Comparison of ENCODE assay signal across 10 cellular contexts in genomic region chr17:2062571-2063183, GRCh38. TPM values are rescaled to one million over a fixed set of nuclear protein-coding genes. Genes with fewer than 3 reads are reported as not detected.
DNase-seq lines count a peak whose midpoint lies in the region; ATAC-seq and TF ChIP-seq lines count a peak whose summit lies in the region.
"Had no signal": no experiment of that assay in that cellular context is flagged by ENCODE, and none has a peak within 500 bp of the region (broad histone marks: within the 10 kb centered on the region; RNA-seq: fewer than 3 reads in every experiment).

No MANE protein-coding gene starts in this region.

- H3F3A ChIP-seq in GM23338 (replicated peaks; ENCODE audit: low read depth) = 0 out of 2 replicates have a peak, but pooled peaks cover 10% of the 10 kb centered on the region

- peaks cover 15% of the 10 kb centered on the region for H3K36me3 Mint-ChIP-seq in GM23338 (ENCODE audit: low read depth)

- ATAC-seq in GM23338 (no peak; the same call in 2 of the 3 replicates), SK-N-SH treated with all-trans-retinoic acid at 6 μM for 48 hours (peak; percentile 39), left ventricle myocardium superior (peak; percentile 1), HG03520 (IDR thresholded peaks at IDR 0.05; ENCODE audit: unreplicated experiment) (no peak)
- ATAC-seq: foreskin keratinocyte, PC-3 had no signal

- no peaks in the 10 kb centered on the region for H3K36me3 ChIP-seq in GM23338 (ENCODE audit: insufficient read depth)
- H3K36me3 ChIP-seq in skeletal muscle satellite cell (ENCODE audit: insufficient read depth, low read length) = peaks cover 32% of the 10 kb centered on the region

- H3K4me3 ChIP-seq in GM23338 = peak overlapping the region; percentile 28; the same call in 1 of the 2 replicates
- no peak overlapping the region for H3K4me3 ChIP-seq in skeletal muscle satellite cell (ENCODE audit: low read length)

- H3K4me1 Mint-ChIP-seq in GM23338 = peaks cover 52% of the 10 kb centered on the region

- no peak overlapping the region for H3K27ac ChIP-seq in GM23338 (ENCODE audit: low read depth)
- H3K27ac ChIP-seq: foreskin keratinocyte had no signal

- no peaks in the 10 kb centered on the region for H3K9me3 Mint-ChIP-seq in GM23338

- H3K4me1 ChIP-seq in GM23338 (ENCODE audit: insufficient read depth) = peaks cover 29% of the 10 kb centered on the region
- peaks cover 36% of the 10 kb centered on the region for H3K4me1 ChIP-seq in skeletal muscle satellite cell (ENCODE audit: control insufficient read depth, insufficient read depth, low read length)
- H3K4me1 ChIP-seq: foreskin keratinocyte had no signal

- no peaks in the 10 kb centered on the region for H3K79me2 ChIP-seq in GM23338 (replicated peaks; ENCODE audit: insufficient read depth)

- peak overlapping the region; percentile 77; the same call in 1 of the 2 replicates for H3K27ac Mint-ChIP-seq in GM23338

- no peak overlapping the region for H2AFZ ChIP-seq in GM23338

- intact Hi-C loops in left ventricle myocardium superior (cut with micrococcal nuclease) = no loop called here

- no peak for TF ChIP-seq CTCF in GM23338 (conservative IDR thresholded peaks at IDR 0.05; ENCODE audit: low read depth in 2 of 2)

- peak overlapping the region; percentile 50 for H3K9ac ChIP-seq in skeletal muscle satellite cell (ENCODE audit: low read depth, low read length)

- DNase-seq in GM23338 (ENCODE audit: low spot score) = peak; percentile 45
- DNase-seq in left ventricle myocardium superior = peak; percentile 47
- no peak for DNase-seq in SIG-M5 (lab: John Stamatoyannopoulos, UW)
- DNase-seq in cerebellar nuclear complex (lab: John Stamatoyannopoulos, UW) = no peak
- no peak for DNase-seq in stimulated activated CD4-positive, alpha-beta T cell treated with anti-CD3 and anti-CD28 coated beads, Interleukin-4, amount 100 ng/mL, for 24 hours
- DNase-seq: foreskin keratinocyte, PC-3 had no signal

- H3K9me3 ChIP-seq in skeletal muscle satellite cell (replicated peaks; ENCODE audit: low read length) = no peaks in the 10 kb centered on the region

- peak overlapping the region; percentile 70 for H3K4me2 ChIP-seq in GM23338
- peak overlapping the region; percentile 18 for H3K4me2 ChIP-seq in skeletal muscle satellite cell (ENCODE audit: low read length)

- H3K27me3 ChIP-seq in GM23338 (ENCODE audit: insufficient read depth) (peaks cover 33% of the 10 kb centered on the region), skeletal muscle satellite cell (ENCODE audit: control insufficient read depth, insufficient read depth, low read length) (no peaks in the 10 kb centered on the region)
- H3K27me3 ChIP-seq: foreskin keratinocyte had no signal

- H4K20me1 ChIP-seq in GM23338 (replicated peaks; ENCODE audit: insufficient read depth) = no peaks in the 10 kb centered on the region; the same call in none of the 2 replicates

- no peaks in the 10 kb centered on the region for H3K9me2 ChIP-seq in GM23338 (ENCODE audit: insufficient read depth)

- peak overlapping the region; percentile 48; the same call in 2 of the 3 replicates for H3K4me3 Mint-ChIP-seq in GM23338

- peaks cover 54% of the 10 kb centered on the region for H3K27me3 Mint-ChIP-seq in GM23338 (ENCODE audit: insufficient read depth, low read depth, poor library complexity)

TF ChIP-seq in GM23338, 12 proteins besides CTCF, POLR2A, EP300 and RAD21:
- no peak for TF ChIP-seq REST (IDR thresholded peaks at IDR 0.05; ENCODE audit: unreplicated experiment)
- TF ChIP-seq ETS1 (IDR thresholded peaks at IDR 0.05) = peak; percentile 65; the same call in 1 of the 2 replicates
TF ChIP-seq in GM23338: peak in this region for 1.

TF ChIP-seq in SK-N-SH treated with all-trans-retinoic acid at 6 μM for 48 hours, 23 proteins besides CTCF, POLR2A, EP300 and RAD21:
- TF ChIP-seq TCF4 (CRISPR knock-in tag; IDR thresholded peaks at IDR 0.05; ENCODE audit: borderline replicate concordance) (no peak), BACH2 (CRISPR knock-in tag; IDR thresholded peaks at IDR 0.05; ENCODE audit: borderline replicate concordance) (no peak), ARNTL (CRISPR knock-in tag; IDR thresholded peaks at IDR 0.05; ENCODE audit: borderline replicate concordance, low read depth) (no peak), OSR1 (CRISPR knock-in tag; IDR thresholded peaks at IDR 0.05) (no peak), TSHZ2 (CRISPR knock-in tag; IDR thresholded peaks at IDR 0.05) (no peak), ZFP3 (CRISPR knock-in tag; IDR thresholded peaks at IDR 0.05) (no peak), ZFP30 (CRISPR knock-in tag; IDR thresholded peaks at IDR 0.05) (no peak), PPARA (CRISPR knock-in tag; IDR thresholded peaks at IDR 0.05; ENCODE audit: borderline replicate concordance) (no peak), ZC3H10 (CRISPR knock-in tag; IDR thresholded peaks at IDR 0.05) (no peak)

RNA-seq across cellular contexts. Expression of gene HIC1, which starts 7.8 kb away (rescaled TPM):
- 0.17 TPM in 1 of 2 replicates, not detected in the other for total RNA-seq in GM23338 (2014; rRNA removed; shearing (Covaris generic))
- 0.23 and 0.26 TPM in 2 replicates for polyA plus RNA-seq in GM23338 (2016; fragmentation: Nextera tagmentation; extraction: Ambion mirVana)
- total RNA-seq in left ventricle myocardium superior = 19.0 TPM
- total RNA-seq in skeletal muscle satellite cell (2012; rRNA removed) = 16.2 and 29.9 TPM in 2 replicates

RNA-seq across cellular contexts. Expression of gene OVCA2, which starts 20.9 kb away (rescaled TPM):
- 21.3 and 24.8 TPM in 2 replicates for total RNA-seq in GM23338 (2014; rRNA removed; shearing (Covaris generic))
- polyA plus RNA-seq in GM23338 (2016; fragmentation: Nextera tagmentation; extraction: Ambion mirVana) = 14.9 and 15.9 TPM in 2 replicates
- 14.4 TPM for total RNA-seq in left ventricle myocardium superior
- total RNA-seq in skeletal muscle satellite cell (2012; rRNA removed) = 57.8 and 60.9 TPM in 2 replicates

RNA-seq across cellular contexts. Expression of gene DPH1, which starts 32.7 kb away (rescaled TPM):
- total RNA-seq in GM23338 (2014; rRNA removed; shearing (Covaris generic)) = 22.3 and 28.2 TPM in 2 replicates
- 9.0 and 11.8 TPM in 2 replicates for polyA plus RNA-seq in GM23338 (2016; fragmentation: Nextera tagmentation; extraction: Ambion mirVana)
- total RNA-seq in left ventricle myocardium superior = 28.9 TPM
- 22.9 and 30.4 TPM in 2 replicates for total RNA-seq in skeletal muscle satellite cell (2012; rRNA removed)

RNA-seq across cellular contexts. Expression of gene RTN4RL1, which starts 37.5 kb away (rescaled TPM):
- total RNA-seq in GM23338 (2014; rRNA removed; shearing (Covaris generic)) = 0.17 TPM in 1 of 2 replicates, not detected in the other
- not detected in 2 replicates for polyA plus RNA-seq in GM23338 (2016; fragmentation: Nextera tagmentation; extraction: Ambion mirVana)
- total RNA-seq in left ventricle myocardium superior = 1.9 TPM
- 1.3 and 1.7 TPM in 2 replicates for total RNA-seq in skeletal muscle satellite cell (2012; rRNA removed)

Comparison
In these comparisons a context has a peak if more than half of its experiments do, and no peak if none do; other contexts are left out.
1. ATAC-seq: peak in SK-N-SH treated with all-trans-retinoic acid at 6 μM for 48 hours (single experiment) and left ventricle myocardium superior (single experiment); none in GM23338 (single experiment) and HG03520 (single experiment).
2. DNase-seq: peak in GM23338 (single experiment) and left ventricle myocardium superior (single experiment); none in SIG-M5 (single experiment), cerebellar nuclear complex (0 of 2) and stimulated activated CD4-positive, alpha-beta T cell treated with anti-CD3 and anti-CD28 coated beads, Interleukin-4, amount 100 ng/mL, for 24 hours (single experiment).
3. RNA of gene HIC1, which starts 7.8 kb away (total RNA-seq): 19.0 TPM in left ventricle myocardium superior (single experiment); 0.17 TPM in GM23338; every median in the first group is over 10 times any median in the second.